Comparison of ENCODE assay signal across 3 cellular contexts in the genomic region with DNA sequence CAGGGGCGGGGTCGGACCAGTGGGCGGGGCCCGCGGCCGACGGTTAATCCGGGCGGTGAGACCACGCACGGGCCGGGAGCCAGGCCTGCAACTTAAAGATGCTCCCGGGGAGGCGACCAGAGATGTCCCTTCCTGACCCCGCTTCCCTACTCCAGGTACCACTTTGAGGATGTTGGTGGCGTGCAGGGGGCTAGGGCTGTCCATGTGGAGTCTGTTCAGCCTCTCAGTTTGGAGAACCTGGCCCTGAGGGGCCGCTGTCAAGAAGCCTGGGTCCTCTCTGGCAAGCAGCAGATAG.
TF ChIP-seq lines count a peak whose summit lies in the region.

No MANE protein-coding gene starts in this region.

TF ChIP-seq in SK-N-SH, 30 proteins besides CTCF, POLR2A, EP300 and RAD21 (continued from another document):
- TF ChIP-seq, protein P1, sequence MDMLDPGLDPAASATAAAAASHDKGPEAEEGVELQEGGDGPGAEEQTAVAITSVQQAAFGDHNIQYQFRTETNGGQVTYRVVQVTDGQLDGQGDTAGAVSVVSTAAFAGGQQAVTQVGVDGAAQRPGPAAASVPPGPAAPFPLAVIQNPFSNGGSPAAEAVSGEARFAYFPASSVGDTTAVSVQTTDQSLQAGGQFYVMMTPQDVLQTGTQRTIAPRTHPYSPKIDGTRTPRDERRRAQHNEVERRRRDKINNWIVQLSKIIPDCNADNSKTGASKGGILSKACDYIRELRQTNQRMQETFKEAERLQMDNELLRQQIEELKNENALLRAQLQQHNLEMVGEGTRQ (IDR thresholded peaks at IDR 0.05; ENCODE audit: borderline replicate concordance, low read depth, low read length): no peak
- TF ChIP-seq GABPA (IDR thresholded peaks at IDR 0.05; ENCODE audit: low read depth) (no peak), GATA2 (CRISPR knock-in tag; IDR thresholded peaks at IDR 0.05) (no peak), SMC3 (IDR thresholded peaks at IDR 0.05; ENCODE audit: low read depth, low read length) (no peak), NRF1 (IDR thresholded peaks at IDR 0.05; ENCODE audit: low read depth, low read length) (no peak), SIN3A (IDR thresholded peaks at IDR 0.05; ENCODE audit: borderline replicate concordance, low read depth, low read length) (no peak), RXRA (IDR thresholded peaks at IDR 0.05; ENCODE audit: borderline replicate concordance, low read depth) (no peak), POLR2AphosphoS5 (IDR thresholded peaks at IDR 0.05; ENCODE audit: low read depth, low read length) (no peak), FOXJ3 (CRISPR knock-in tag; IDR thresholded peaks at IDR 0.05) (no peak), RCOR1 (IDR thresholded peaks at IDR 0.05; ENCODE audit: low read length) (no peak)
- TF ChIP-seq, protein P2, sequence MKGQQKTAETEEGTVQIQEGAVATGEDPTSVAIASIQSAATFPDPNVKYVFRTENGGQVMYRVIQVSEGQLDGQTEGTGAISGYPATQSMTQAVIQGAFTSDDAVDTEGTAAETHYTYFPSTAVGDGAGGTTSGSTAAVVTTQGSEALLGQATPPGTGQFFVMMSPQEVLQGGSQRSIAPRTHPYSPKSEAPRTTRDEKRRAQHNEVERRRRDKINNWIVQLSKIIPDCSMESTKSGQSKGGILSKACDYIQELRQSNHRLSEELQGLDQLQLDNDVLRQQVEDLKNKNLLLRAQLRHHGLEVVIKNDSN (IDR thresholded peaks at IDR 0.05; ENCODE audit: borderline replicate concordance, low read depth): no peak
- TF ChIP-seq, protein P3, sequence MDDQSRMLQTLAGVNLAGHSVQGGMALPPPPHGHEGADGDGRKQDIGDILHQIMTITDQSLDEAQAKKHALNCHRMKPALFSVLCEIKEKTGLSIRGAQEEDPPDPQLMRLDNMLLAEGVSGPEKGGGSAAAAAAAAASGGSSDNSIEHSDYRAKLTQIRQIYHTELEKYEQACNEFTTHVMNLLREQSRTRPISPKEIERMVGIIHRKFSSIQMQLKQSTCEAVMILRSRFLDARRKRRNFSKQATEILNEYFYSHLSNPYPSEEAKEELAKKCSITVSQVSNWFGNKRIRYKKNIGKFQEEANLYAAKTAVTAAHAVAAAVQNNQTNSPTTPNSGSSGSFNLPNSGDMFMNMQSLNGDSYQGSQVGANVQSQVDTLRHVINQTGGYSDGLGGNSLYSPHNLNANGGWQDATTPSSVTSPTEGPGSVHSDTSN (IDR thresholded peaks at IDR 0.05): no peak
TF ChIP-seq in SK-N-SH: peak in this region for 0.

TF ChIP-seq in SK-N-SH treated with all-trans-retinoic acid at 6 μM for 48 hours, 23 proteins besides CTCF, POLR2A, EP300 and RAD21 (continued from another document):
- TF ChIP-seq TCF4 (CRISPR knock-in tag; IDR thresholded peaks at IDR 0.05; ENCODE audit: borderline replicate concordance) (no peak), RARB (CRISPR knock-in tag; IDR thresholded peaks at IDR 0.05) (no peak), ZNF8 (CRISPR knock-in tag; IDR thresholded peaks at IDR 0.05) (no peak)
TF ChIP-seq in SK-N-SH treated with all-trans-retinoic acid at 6 μM for 48 hours: peak in this region for 0.

TF ChIP-seq in neural cell, 6 proteins besides CTCF, POLR2A, EP300 and RAD21:
- TF ChIP-seq, protein P4, sequence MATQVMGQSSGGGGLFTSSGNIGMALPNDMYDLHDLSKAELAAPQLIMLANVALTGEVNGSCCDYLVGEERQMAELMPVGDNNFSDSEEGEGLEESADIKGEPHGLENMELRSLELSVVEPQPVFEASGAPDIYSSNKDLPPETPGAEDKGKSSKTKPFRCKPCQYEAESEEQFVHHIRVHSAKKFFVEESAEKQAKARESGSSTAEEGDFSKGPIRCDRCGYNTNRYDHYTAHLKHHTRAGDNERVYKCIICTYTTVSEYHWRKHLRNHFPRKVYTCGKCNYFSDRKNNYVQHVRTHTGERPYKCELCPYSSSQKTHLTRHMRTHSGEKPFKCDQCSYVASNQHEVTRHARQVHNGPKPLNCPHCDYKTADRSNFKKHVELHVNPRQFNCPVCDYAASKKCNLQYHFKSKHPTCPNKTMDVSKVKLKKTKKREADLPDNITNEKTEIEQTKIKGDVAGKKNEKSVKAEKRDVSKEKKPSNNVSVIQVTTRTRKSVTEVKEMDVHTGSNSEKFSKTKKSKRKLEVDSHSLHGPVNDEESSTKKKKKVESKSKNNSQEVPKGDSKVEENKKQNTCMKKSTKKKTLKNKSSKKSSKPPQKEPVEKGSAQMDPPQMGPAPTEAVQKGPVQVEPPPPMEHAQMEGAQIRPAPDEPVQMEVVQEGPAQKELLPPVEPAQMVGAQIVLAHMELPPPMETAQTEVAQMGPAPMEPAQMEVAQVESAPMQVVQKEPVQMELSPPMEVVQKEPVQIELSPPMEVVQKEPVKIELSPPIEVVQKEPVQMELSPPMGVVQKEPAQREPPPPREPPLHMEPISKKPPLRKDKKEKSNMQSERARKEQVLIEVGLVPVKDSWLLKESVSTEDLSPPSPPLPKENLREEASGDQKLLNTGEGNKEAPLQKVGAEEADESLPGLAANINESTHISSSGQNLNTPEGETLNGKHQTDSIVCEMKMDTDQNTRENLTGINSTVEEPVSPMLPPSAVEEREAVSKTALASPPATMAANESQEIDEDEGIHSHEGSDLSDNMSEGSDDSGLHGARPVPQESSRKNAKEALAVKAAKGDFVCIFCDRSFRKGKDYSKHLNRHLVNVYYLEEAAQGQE (IDR thresholded peaks at IDR 0.05; ENCODE audit: borderline replicate concordance): no peak
- TF ChIP-seq MXI1 (conservative IDR thresholded peaks at IDR 0.05; ENCODE audit: poor library complexity, severe bottlenecking): no peak
- TF ChIP-seq POLR2AphosphoS5 (IDR thresholded peaks at IDR 0.05): no peak
